Comparison of ENCODE assay signal across 22 cellular contexts in the genomic region with DNA sequence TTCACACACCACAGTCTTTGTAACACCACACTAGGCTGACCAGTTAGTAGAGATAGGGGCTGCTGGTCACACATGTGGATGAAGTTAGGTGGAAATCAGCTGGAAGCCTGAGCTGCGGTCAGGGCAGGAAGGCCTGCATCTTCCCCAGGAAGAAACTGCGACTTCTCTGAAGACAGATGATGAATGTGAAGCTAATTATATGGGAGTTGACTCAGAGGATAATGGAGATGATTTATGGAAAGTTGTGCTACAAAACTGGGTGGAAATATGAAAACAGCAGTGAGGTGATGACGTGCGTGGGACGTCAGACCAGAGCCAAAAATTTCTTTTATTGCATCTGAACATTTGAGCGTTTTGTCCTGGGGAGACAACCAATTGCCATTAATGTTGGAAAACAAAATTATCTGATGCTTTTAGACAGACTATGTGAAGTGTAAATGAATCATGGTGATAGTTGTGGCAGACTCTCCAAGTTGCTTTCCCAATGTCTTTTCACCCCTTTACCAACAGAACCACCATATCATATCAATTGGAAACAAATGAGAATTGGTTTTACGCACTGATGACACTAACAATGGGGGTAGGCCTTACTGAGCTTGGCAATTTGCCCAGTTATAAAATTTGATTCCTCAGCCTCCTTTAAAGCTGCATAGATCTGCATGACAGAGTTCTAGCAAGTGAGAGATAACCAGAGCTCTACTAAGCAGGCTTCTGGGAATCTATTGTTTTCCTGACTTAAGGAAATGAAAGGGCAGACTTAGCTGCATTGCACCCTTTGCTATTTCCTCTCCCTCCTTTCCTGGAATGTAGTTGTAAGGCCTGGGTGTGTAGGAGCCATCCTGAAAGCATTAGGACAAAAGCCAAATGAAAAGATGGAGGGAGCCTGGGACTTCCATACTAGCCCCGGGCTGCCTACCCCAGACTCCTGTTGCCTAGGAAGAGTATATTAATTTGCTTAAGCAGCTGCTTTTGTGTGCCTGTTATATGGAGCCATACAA.
DNase-seq lines count a peak whose midpoint lies in the region; ATAC-seq and TF ChIP-seq lines count a peak whose summit lies in the region.
"Had no signal": no experiment of that assay in that cellular context is flagged by ENCODE, and none has a peak within 500 bp of the region (broad histone marks: within the 10 kb centered on the region; RNA-seq: fewer than 3 reads in every experiment).

No MANE protein-coding gene starts in this region.

- H3K36me3 Mint-ChIP-seq in activated naive CD8-positive, alpha-beta T cell treated with anti-CD3 and anti-CD28 coated beads for 36 hours = no peaks in the 10 kb centered on the region
- H3K36me3 Mint-ChIP-seq in CD4-positive, alpha-beta T cell (ENCODE audit: low read depth) = no peaks in the 10 kb centered on the region
- H3K36me3 Mint-ChIP-seq: immature natural killer cell had no signal

- no peaks in the 10 kb centered on the region for H3K27me3 Mint-ChIP-seq in activated naive CD8-positive, alpha-beta T cell treated with anti-CD3 and anti-CD28 coated beads for 36 hours
- H3K27me3 Mint-ChIP-seq in CD4-positive, alpha-beta T cell = no peaks in the 10 kb centered on the region

- H3K36me3 ChIP-seq in heart right ventricle = no peaks in the 10 kb centered on the region
- H3K36me3 ChIP-seq in right atrium auricular region = no peaks in the 10 kb centered on the region
- no peaks in the 10 kb centered on the region for H3K36me3 ChIP-seq in left lung
- H3K36me3 ChIP-seq: adrenal gland, esophagus squamous epithelium had no signal

- POLR2A ChIA-PET in CD4-positive, alpha-beta T cell (lab: Charles Lee) = no interaction called here

- no peaks in the 10 kb centered on the region for H3K4me1 Mint-ChIP-seq in activated naive CD8-positive, alpha-beta T cell treated with anti-CD3 and anti-CD28 coated beads for 36 hours
- H3K4me1 Mint-ChIP-seq in CD4-positive, alpha-beta T cell (ENCODE audit: low read depth) = no peaks in the 10 kb centered on the region
- H3K4me1 Mint-ChIP-seq: immature natural killer cell had no signal

- H3K4me3 ChIP-seq in heart right ventricle = no peak overlapping the region
- H3K4me3 ChIP-seq in right atrium auricular region = no peak overlapping the region
- no peak overlapping the region for H3K4me3 ChIP-seq in astrocyte of the cerebellum (ENCODE audit: low read depth, low read length)
- H3K4me3 ChIP-seq in left lung = no peak overlapping the region
- H3K4me3 ChIP-seq: adrenal gland, esophagus squamous epithelium, psoas muscle had no signal

- H3K9me3 ChIP-seq in heart right ventricle = peaks cover 0 to 8% (median 0%) of the 10 kb centered on the region in 11 donors
- peaks cover 0 to 6% of the 10 kb centered on the region in 2 donors for H3K9me3 ChIP-seq in right atrium auricular region
- H3K9me3 ChIP-seq in left lung = peaks cover 0 to 6% of the 10 kb centered on the region in 2 donors
- H3K9me3 ChIP-seq in CD4-positive, alpha-beta T cell (ENCODE audit: control insufficient read depth, low read length) = no peaks in the 10 kb centered on the region
- H3K9me3 ChIP-seq: adrenal gland, psoas muscle had no signal

- H3K27me3 ChIP-seq in heart right ventricle (no peaks in the 10 kb centered on the region), right atrium auricular region (no peaks in the 10 kb centered on the region), left lung (no peaks in the 10 kb centered on the region)
- H3K27me3 ChIP-seq in CD4-positive, alpha-beta T cell (ENCODE audit: control insufficient read depth, insufficient read depth, low read length) = no peaks in the 10 kb centered on the region
- H3K27me3 ChIP-seq: adrenal gland, esophagus squamous epithelium had no signal

- no peak for DNase-seq in heart right ventricle
- no peak for DNase-seq in right atrium auricular region (ENCODE audit: low spot score)
- DNase-seq in astrocyte of the cerebellum (ENCODE audit: low read depth) = peak; percentile 73
- no peak for DNase-seq in left lung
- DNase-seq in activated naive CD8-positive, alpha-beta T cell treated with anti-CD3 and anti-CD28 coated beads for 36 hours = no peak
- DNase-seq in SKM-1 treated with dmso at 0.1 percent for 144 hours (lab: John Stamatoyannopoulos, UW; ENCODE audit: unreplicated experiment) = no peak
- DNase-seq in CD4-positive, alpha-beta T cell = no peak
- DNase-seq in putamen (ENCODE audit: low spot score) = no peak
- DNase-seq: activated CD4-positive, alpha-beta T cell treated with anti-CD3 and anti-CD28 coated beads for 48 hours; activated T-cell treated with anti-CD3 and anti-CD28 coated beads, Interleukin-2, amount 50 U/mL, for 1 hour; AML-193; cortex of kidney; DMS53; esophagus squamous epithelium; HFFc6; immature natural killer cell; NCI-H2029 treated with DMSO at 0.1 percent for 48 hours; psoas muscle; stimulated activated CD4-positive, alpha-beta T cell treated with anti-CD3 and anti-CD28 coated beads, Interleukin-1b, Interleukin-23, amount 100 ng/mL, for 48 hours; stimulated activated CD8-positive, alpha-beta memory T cell treated with anti-CD3 and anti-CD28 coated beads, Interleukin-4, amount 100 ng/mL, for 48 hours had no signal

- no peak for TF ChIP-seq CTCF in heart right ventricle (IDR thresholded peaks at IDR 0.05)
- TF ChIP-seq CTCF in right atrium auricular region (IDR thresholded peaks at IDR 0.05) = no peak
- TF ChIP-seq CTCF in astrocyte of the cerebellum (IDR thresholded peaks at IDR 0.05; ENCODE audit: low read depth, low read length, missing control alignments) = no peak
- TF ChIP-seq CTCF in left lung (IDR thresholded peaks at IDR 0.05) = no peak
- no peak for TF ChIP-seq CTCF in CD4-positive, alpha-beta T cell (IDR thresholded peaks at IDR 0.05)

- intact Hi-C loops in heart right ventricle (cut with DNase I) = no loop called here
- intact Hi-C loops in left lung (cut with DNase I) = no loop called here
- intact Hi-C loops in CD4-positive, alpha-beta T cell (cut with DNase I, micrococcal nuclease) = no loop called here

- no peak overlapping the region for H3K4me3 Mint-ChIP-seq in activated naive CD8-positive, alpha-beta T cell treated with anti-CD3 and anti-CD28 coated beads for 36 hours
- H3K4me3 Mint-ChIP-seq in CD4-positive, alpha-beta T cell = no peak overlapping the region
- H3K4me3 Mint-ChIP-seq: HFFc6, immature natural killer cell had no signal

- WGBS in heart right ventricle, 2 donors = 55 to 60% methylated on average over 8 of the region's 8 CpGs

- H3K4me1 ChIP-seq in heart right ventricle (peaks cover 0 to 39% (median 11%) of the 10 kb centered on the region in 9 donors), right atrium auricular region (no peaks in the 10 kb centered on the region), left lung (peaks cover 0 to 4% of the 10 kb centered on the region in 2 donors)
- H3K4me1 ChIP-seq: adrenal gland, esophagus squamous epithelium, psoas muscle had no signal

- in situ Hi-C loops in astrocyte of the cerebellum (cut with HindIII; ENCODE audit: low sequenced_read_pairs) = no loop called here

- H3K27ac ChIP-seq in heart right ventricle (peak overlapping the region in 5 of 10 donors; percentile 6 to 67 (median 45)), right atrium auricular region (peak overlapping the region in 1 of 2 donors; percentile 16), left lung (no peak overlapping the region)
- no peak overlapping the region for H3K27ac ChIP-seq in CD4-positive, alpha-beta T cell (ENCODE audit: low read depth, low read length)
- H3K27ac ChIP-seq: psoas muscle had no signal

- CTCF ChIA-PET in CD4-positive, alpha-beta T cell (lab: Charles Lee) = no interaction called here

- no peak overlapping the region for H3K27ac Mint-ChIP-seq in activated naive CD8-positive, alpha-beta T cell treated with anti-CD3 and anti-CD28 coated beads for 36 hours
- no peak overlapping the region for H3K27ac Mint-ChIP-seq in CD4-positive, alpha-beta T cell
- H3K27ac Mint-ChIP-seq: HFFc6, immature natural killer cell had no signal

- ATAC-seq in heart right ventricle = peak; percentile 40 to 81 (median 64)
- ATAC-seq in left lung = peak; percentile 16
- no peak for ATAC-seq in CD4-positive, alpha-beta T cell (ENCODE audit: poor library complexity)
- ATAC-seq: Panc1, psoas muscle had no signal

- no peaks in the 10 kb centered on the region for H3K9me3 Mint-ChIP-seq in activated naive CD8-positive, alpha-beta T cell treated with anti-CD3 and anti-CD28 coated beads for 36 hours
- no peaks in the 10 kb centered on the region for H3K9me3 Mint-ChIP-seq in CD4-positive, alpha-beta T cell
